In the genomic region with DNA sequence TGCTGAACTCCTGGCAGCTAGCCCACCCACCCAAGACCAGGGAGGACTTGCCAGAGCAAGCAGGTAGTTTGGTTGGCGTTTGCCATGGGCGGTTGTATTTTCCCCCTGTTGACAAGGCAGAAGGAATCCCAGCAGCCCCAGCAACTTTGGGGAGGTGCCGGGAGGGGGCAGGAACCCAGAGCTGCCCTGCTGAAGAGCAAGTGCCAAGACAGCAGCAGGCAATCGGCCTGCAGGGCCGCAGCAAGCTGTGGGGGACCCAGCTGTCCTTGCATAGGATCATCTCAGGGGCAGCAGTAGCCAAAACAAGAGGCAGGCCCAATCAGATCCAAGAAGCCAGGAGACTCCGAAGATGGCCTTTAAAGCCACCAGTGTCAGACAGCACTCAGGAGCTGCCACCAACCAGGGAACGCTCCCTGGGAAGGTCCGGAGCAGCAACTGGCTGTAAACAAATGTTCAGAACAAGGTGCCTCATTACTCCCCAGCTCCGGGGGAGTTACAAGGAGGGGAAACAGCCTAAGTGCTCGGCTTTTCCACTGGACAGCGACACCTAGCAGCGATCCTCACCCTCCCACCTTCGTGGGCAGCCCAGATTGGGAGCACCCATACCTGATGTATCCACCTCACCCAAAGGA, we compare ENCODE assay signal across 16 cellular contexts. TPM values are rescaled to one million over a fixed set of nuclear protein-coding genes. Genes with fewer than 3 reads are reported as not detected.
A peak's percentile ranks its signal among the peaks of the same experiment; 100 is the strongest.
DNase-seq lines count a peak whose midpoint lies in the region; ATAC-seq and TF ChIP-seq lines count a peak whose summit lies in the region.
"Had no signal": no experiment of that assay in that cellular context is flagged by ENCODE, and none has a peak within 500 bp of the region (broad histone marks: within the 10 kb centered on the region; RNA-seq: fewer than 3 reads in every experiment).

No MANE protein-coding gene starts in this region.

- H3K27me3 Mint-ChIP-seq in chondrocyte (ENCODE audit: low read depth): peaks cover 58% of the 10 kb centered on the region

- H2AFZ ChIP-seq in parathyroid adenoma: peak overlapping the region; percentile 77
- no peak overlapping the region for H2AFZ ChIP-seq in GM23248

- H3K9ac ChIP-seq in parathyroid adenoma (peak overlapping the region; percentile 20), GM23248 (no peak overlapping the region)

- no peaks in the 10 kb centered on the region for H3K9me3 ChIP-seq in parathyroid adenoma (ENCODE audit: control insufficient read depth, low read length)
- no peaks in the 10 kb centered on the region for H3K9me3 ChIP-seq in GM23248 (ENCODE audit: low read depth)
- H3K9me3 ChIP-seq: SJCRH30 had no signal

- in situ Hi-C loops in GM23248 (cut with MboI): no loop called here

- DNase-seq in GM10266 (ENCODE audit: extremely low spot score) (peak; percentile 30), NCI-H146 (lab: John Stamatoyannopoulos, UW) (peak; percentile 78), chondrocyte (ENCODE audit: low spot score) (no peak), GM23248 (no peak), EL (no peak)
- no peak for DNase-seq in effector CD4-positive, alpha-beta T cell
- DNase-seq: activated CD4-positive, alpha-beta T cell treated with anti-CD3 and anti-CD28 coated beads, Interleukin-2, amount 10 ng/mL, durations not matched to agents 7 days and 5 days; activated naive CD4-positive, alpha-beta T cell; Calu3; hippocampal formation; midbrain had no signal

- peaks cover 29% of the 10 kb centered on the region for H3K4me1 ChIP-seq in parathyroid adenoma
- H3K4me1 ChIP-seq in GM23248 (ENCODE audit: insufficient read depth): no peaks in the 10 kb centered on the region
- H3K4me1 ChIP-seq: SJCRH30 had no signal

- no peaks in the 10 kb centered on the region for H3K27me3 ChIP-seq in parathyroid adenoma (ENCODE audit: control insufficient read depth, insufficient read depth, low read length)
- peaks cover 68% of the 10 kb centered on the region for H3K27me3 ChIP-seq in GM23248 (replicated peaks; ENCODE audit: insufficient read depth)
- H3K27me3 ChIP-seq: SJCRH30 had no signal

- H3K27ac Mint-ChIP-seq in chondrocyte (ENCODE audit: unreplicated experiment): no peak overlapping the region
- H3K27ac Mint-ChIP-seq: activated CD4-positive, alpha-beta T cell treated with anti-CD3 and anti-CD28 coated beads, Interleukin-2, amount 10 ng/mL, durations not matched to agents 7 days and 5 days had no signal

- H3K4me2 ChIP-seq in parathyroid adenoma (ENCODE audit: low read length): peak overlapping the region; percentile 93
- no peak overlapping the region for H3K4me2 ChIP-seq in GM23248 (ENCODE audit: unreplicated experiment)
- H3K4me2 ChIP-seq: smooth muscle cell had no signal

- H3K27ac ChIP-seq in parathyroid adenoma (peak overlapping the region; percentile 96), GM23248 (no peak overlapping the region)
- H3K27ac ChIP-seq: SJCRH30 had no signal

- H3K4me3 ChIP-seq in parathyroid adenoma (ENCODE audit: low read depth, low read length): peak overlapping the region; percentile 88
- no peak overlapping the region for H3K4me3 ChIP-seq in GM23248
- H3K4me3 ChIP-seq: smooth muscle cell had no signal

- no peak for TF ChIP-seq CTCF in GM10266 (IDR thresholded peaks at IDR 0.05; ENCODE audit: control insufficient read depth, insufficient read depth, low read depth, missing control alignments)
- TF ChIP-seq CTCF in chondrocyte (IDR thresholded peaks at IDR 0.05): peak; percentile 30
- TF ChIP-seq CTCF in parathyroid adenoma (IDR thresholded peaks at IDR 0.05): peak; percentile 63

- H3K79me2 ChIP-seq in parathyroid adenoma (peaks cover 30% of the 10 kb centered on the region), GM23248 (ENCODE audit: insufficient read depth) (no peaks in the 10 kb centered on the region)

- H3K36me3 ChIP-seq in parathyroid adenoma (ENCODE audit: control insufficient read depth, insufficient read depth, low read length) (no peaks in the 10 kb centered on the region), GM23248 (ENCODE audit: low read depth) (no peaks in the 10 kb centered on the region)
- H3K36me3 ChIP-seq: SJCRH30 had no signal

- WGBS in GM23248 (ENCODE audit: low coverage in 1 of 2, low lambda C conversion rate in 2 of 2, missing lambda C conversion rate in 2 of 2), 2 experiments: 54 to 64% methylated on average over 13 of the region's 13 CpGs

- H3K36me3 Mint-ChIP-seq in chondrocyte (ENCODE audit: low read depth): peaks cover 3% of the 10 kb centered on the region

- H4K20me1 ChIP-seq in GM23248 (ENCODE audit: insufficient read depth): no peaks in the 10 kb centered on the region

- no peaks in the 10 kb centered on the region for H3F3A ChIP-seq in GM23248 (ENCODE audit: insufficient read depth)

- H3K4me3 Mint-ChIP-seq in chondrocyte (ENCODE audit: unreplicated experiment): no peak overlapping the region
- H3K4me3 Mint-ChIP-seq: activated CD4-positive, alpha-beta T cell treated with anti-CD3 and anti-CD28 coated beads, Interleukin-2, amount 10 ng/mL, durations not matched to agents 7 days and 5 days had no signal

- peaks cover 17% of the 10 kb centered on the region for H3K4me1 Mint-ChIP-seq in chondrocyte (ENCODE audit: low read depth)

- no peaks in the 10 kb centered on the region for H3K9me3 Mint-ChIP-seq in chondrocyte (ENCODE audit: low read depth)

- ATAC-seq in GM18511 (IDR thresholded peaks at IDR 0.05; ENCODE audit: unreplicated experiment): no peak

- no peaks in the 10 kb centered on the region for H3K9me2 ChIP-seq in GM23248 (ENCODE audit: insufficient read depth)

RNA-seq across cellular contexts. Expression of gene ST8SIA5, which starts 2.1 kb away (rescaled TPM):
- total RNA-seq in chondrocyte: 0.25 to 1.1 TPM (median 0.36 TPM) in 3 replicates
- 0.13 TPM in 1 of 2 replicates, not detected in the other for total RNA-seq in GM23248 (2014; rRNA removed; shearing (Covaris generic))
- not detected in 2 replicates for polyA plus RNA-seq in GM23248 (2016; fragmentation: Nextera tagmentation; extraction: Ambion mirVana)
- total RNA-seq: Calu3, NCI-H460 had no signal
- polyA plus RNA-seq: smooth muscle cell had no signal

Comparison
In these comparisons a context has a peak if more than half of its experiments do, and no peak if none do; other contexts are left out.
1. DNase-seq: peak in GM10266 (single experiment) and NCI-H146 (single experiment); none in chondrocyte (single experiment), effector CD4-positive, alpha-beta T cell (single experiment), GM23248 (single experiment) and EL (single experiment).